In the genomic region with DNA sequence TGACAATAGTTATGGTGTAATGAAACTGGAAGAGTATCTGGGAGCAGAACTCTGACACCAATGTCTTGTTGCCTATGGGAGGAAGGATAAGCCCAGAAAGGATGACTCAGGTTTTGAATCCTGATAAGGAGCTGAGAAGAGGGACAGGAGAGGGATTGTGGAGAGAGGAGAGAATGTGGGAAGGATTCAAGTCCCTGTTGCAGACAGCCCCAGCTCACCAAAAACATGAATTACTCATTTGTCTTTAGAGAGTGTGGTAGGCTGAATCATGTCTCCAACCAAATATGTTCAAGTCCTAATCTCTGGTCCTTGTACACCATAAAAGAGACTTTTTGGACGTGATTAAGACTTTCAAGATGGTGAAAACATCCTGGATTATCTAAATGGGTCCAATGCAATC, we compare ENCODE assay signal across 26 cellular contexts.
DNase-seq lines count a peak whose midpoint lies in the region; ATAC-seq and TF ChIP-seq lines count a peak whose summit lies in the region.
"Had no signal": no experiment of that assay in that cellular context is flagged by ENCODE, and none has a peak within 500 bp of the region (broad histone marks: within the 10 kb centered on the region; RNA-seq: fewer than 3 reads in every experiment).

No MANE protein-coding gene starts in this region.

- no peak overlapping the region for H2AK5ac ChIP-seq in mesendoderm (ENCODE audit: low read length)

- TF ChIP-seq CTCF in AG09309 (IDR thresholded peaks at IDR 0.05; ENCODE audit: control insufficient read depth, insufficient read depth, low read depth, low read length, missing control alignments), result no peak

- no peak overlapping the region for H2BK120ac ChIP-seq in mesendoderm (ENCODE audit: low read depth, low read length)

- CTCF ChIA-PET in HEK293T (lab: Yijun Ruan, JAX), result no interaction called here

- DNase-seq in AG09309 (ENCODE audit: low read depth) (peak; percentile 5), RPMI7951 (ENCODE audit: low read depth) (peak; percentile 28), mesendoderm (peak; percentile 42), DMS153 (lab: John Stamatoyannopoulos, UW) (no peak), sciatic nerve (ENCODE audit: low spot score) (no peak), HEK293T (ENCODE audit: extremely low spot score) (no peak)
- DNase-seq: activated CD4-positive, alpha-beta memory T cell treated with anti-CD3 and anti-CD28 coated beads, Interleukin-2, amount 10 ng/mL, durations not matched to agents 7 days and 5 days; activated CD4-positive, CD25-positive, alpha-beta regulatory T cell treated with anti-CD3 and anti-CD28 coated beads, Interleukin-2, amount 50 U/mL, for 72 hours; GDM1; H7; heart right ventricle; KBM-7; mesenchymal stem cell; NCI-H1417 treated with DMSO at 0.1 percent for 48 hours; NCI-H2081; NCI-H82; RPMI8226; stimulated activated naive CD4-positive, alpha-beta T cell treated with Interleukin-2 at 50 U/mL for 16 hours; T-helper 1 cell; tibial artery had no signal

- ATAC-seq in sciatic nerve (no peak), GM19463 (IDR thresholded peaks at IDR 0.05; ENCODE audit: unreplicated experiment) (no peak)
- ATAC-seq: A549, heart right ventricle had no signal

- no peak overlapping the region for H3K9ac ChIP-seq in mesendoderm (ENCODE audit: low read length)

- no peak overlapping the region for H3K56ac ChIP-seq in mesendoderm (ENCODE audit: low read length)

- POLR2A ChIA-PET in HEK293T (lab: Yijun Ruan, JAX), result interaction anchor here (0.8 kb wide), 1 partner anchor 422 kb away, joined by 3 read pairs; no protein-coding TSS in a partner anchor

- no peaks in the 10 kb centered on the region for H3K36me3 ChIP-seq in mesendoderm (ENCODE audit: control insufficient read depth, insufficient read depth, low read length)
- H3K36me3 ChIP-seq: ascending aorta, heart right ventricle, neutrophil, prostate gland, tibial artery had no signal

- H2BK15ac ChIP-seq in mesendoderm (replicated peaks; ENCODE audit: low read depth), result no peak overlapping the region

- H3K27ac ChIP-seq in cingulate gyrus (ENCODE audit: low read depth, low read length) (peak overlapping the region; percentile 97), mesendoderm (ENCODE audit: low read depth, low read length) (no peak overlapping the region)
- H3K27ac ChIP-seq: A549, ascending aorta, heart right ventricle, neutrophil, prostate gland, tibial artery had no signal

- H3K4me1 ChIP-seq in mesendoderm (ENCODE audit: control insufficient read depth, low read depth, low read length), result no peaks in the 10 kb centered on the region
- H3K4me1 ChIP-seq: ascending aorta, prostate gland had no signal

- H3K79me1 ChIP-seq in mesendoderm (ENCODE audit: low read length), result no peaks in the 10 kb centered on the region

- H4K5ac ChIP-seq in mesendoderm (ENCODE audit: low read length), result no peak overlapping the region

- no peak overlapping the region for H2BK5ac ChIP-seq in mesendoderm (ENCODE audit: low read length)

- H4K8ac ChIP-seq in mesendoderm (ENCODE audit: low read depth, low read length), result no peak overlapping the region

- H3K4me3 ChIP-seq in AG09309 (ENCODE audit: control insufficient read depth, low read depth, low read length), result no peak overlapping the region
- no peak overlapping the region for H3K4me3 ChIP-seq in mesendoderm (ENCODE audit: low read length)
- H3K4me3 ChIP-seq: A549, ascending aorta, heart right ventricle, prostate gland, tibial artery had no signal

- no peaks in the 10 kb centered on the region for H3K79me2 ChIP-seq in mesendoderm (ENCODE audit: control insufficient read depth, insufficient read depth, low read length)

- WGBS in mesendoderm (ENCODE audit: extremely low coverage, insufficient coverage, low lambda C conversion rate), result no CpG with 5 or more reads among the region's 1 CpG

- intact Hi-C loops in sciatic nerve (cut with DNase I), result loop anchor here (10.0 kb wide), 1 partner anchor 265 kb away; no protein-coding TSS in a partner anchor

- H3K27me3 ChIP-seq in mesendoderm (ENCODE audit: insufficient read depth, low read length, poor library complexity), result no peaks in the 10 kb centered on the region
- H3K27me3 ChIP-seq: ascending aorta, tibial artery had no signal

- no peak overlapping the region for H3K23ac ChIP-seq in mesendoderm (ENCODE audit: low read length)

- no peak overlapping the region for H3K4me2 ChIP-seq in mesendoderm (ENCODE audit: low read length)
- H3K4me2 ChIP-seq: A549 had no signal

- no peak overlapping the region for H3K4ac ChIP-seq in mesendoderm (ENCODE audit: low read depth, low read length)

- H3K18ac ChIP-seq in mesendoderm (ENCODE audit: low read length), result no peak overlapping the region

TF ChIP-seq in HEK293T, 16 proteins besides CTCF, POLR2A, EP300 and RAD21:
- TF ChIP-seq NFRKB (IDR thresholded peaks at IDR 0.05) (no peak), BHLHE40 (IDR thresholded peaks at IDR 0.05; ENCODE audit: borderline replicate concordance) (no peak), SUZ12 (IDR thresholded peaks at IDR 0.05) (no peak), HDGF (IDR thresholded peaks at IDR 0.05; ENCODE audit: borderline replicate concordance) (no peak), SP1 (IDR thresholded peaks at IDR 0.05) (no peak), FOXA1 (IDR thresholded peaks at IDR 0.05) (no peak), ELF4 (IDR thresholded peaks at IDR 0.05) (no peak), FOXK2 (IDR thresholded peaks at IDR 0.05) (no peak), ZNF384 (IDR thresholded peaks at IDR 0.05) (no peak)
- TF ChIP-seq, protein P1, sequence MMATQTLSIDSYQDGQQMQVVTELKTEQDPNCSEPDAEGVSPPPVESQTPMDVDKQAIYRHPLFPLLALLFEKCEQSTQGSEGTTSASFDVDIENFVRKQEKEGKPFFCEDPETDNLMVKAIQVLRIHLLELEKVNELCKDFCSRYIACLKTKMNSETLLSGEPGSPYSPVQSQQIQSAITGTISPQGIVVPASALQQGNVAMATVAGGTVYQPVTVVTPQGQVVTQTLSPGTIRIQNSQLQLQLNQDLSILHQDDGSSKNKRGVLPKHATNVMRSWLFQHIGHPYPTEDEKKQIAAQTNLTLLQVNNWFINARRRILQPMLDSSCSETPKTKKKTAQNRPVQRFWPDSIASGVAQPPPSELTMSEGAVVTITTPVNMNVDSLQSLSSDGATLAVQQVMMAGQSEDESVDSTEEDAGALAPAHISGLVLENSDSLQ (IDR thresholded peaks at IDR 0.05), result no peak

Comparison
In these comparisons a context has a peak if more than half of its experiments do, and no peak if none do; other contexts are left out.
1. DNase-seq: peak in AG09309 (single experiment), RPMI7951 (single experiment) and mesendoderm (single experiment); none in DMS153 (single experiment), sciatic nerve (single experiment) and HEK293T (single experiment).